ENCODE assay signal across 8 cellular contexts in genomic region chr21:37074546-37074945, GRCh38. TPM values are rescaled to one million over a fixed set of nuclear protein-coding genes. Genes with fewer than 3 reads are reported as not detected.
A peak's percentile ranks its signal among the peaks of the same experiment; 100 is the strongest.
DNase-seq lines count a peak whose midpoint lies in the region; ATAC-seq, FAIRE-seq and TF ChIP-seq lines count a peak whose summit lies in the region.

No MANE protein-coding gene starts in this region.

- TF ChIP-seq POLR2A in HCT116 (IDR thresholded peaks at IDR 0.05; ENCODE audit: borderline replicate concordance, extremely low read depth, insufficient read depth, insufficient read length) = no peak
- no peak for TF ChIP-seq POLR2A in GM12878 (IDR thresholded peaks at IDR 0.05; ENCODE audit: low read depth, low read length)

- no peaks in the 10 kb centered on the region for H3K9me3 ChIP-seq in HCT116 (ENCODE audit: control insufficient read depth in 1 of 2, insufficient read depth in 1 of 2, low read depth in 1 of 2, low read length in 2 of 2)
- H3K9me3 ChIP-seq in GM12878 (replicated peaks; ENCODE audit: control insufficient read depth, insufficient read depth, low read length) = no peaks in the 10 kb centered on the region
- no peaks in the 10 kb centered on the region for H3K9me3 ChIP-seq in mononuclear cell (ENCODE audit: low read depth, low read length)

- H3K4me3 ChIP-seq in ACC112 (ENCODE audit: low read depth, low read length) (peak overlapping the region; percentile 99), HCT116 (replicated peaks in 1 of 2; ENCODE audit: low read depth in 1 of 2, low read length in 2 of 2) (peak overlapping the region; percentile 78 to 95), GM12878 (peak overlapping the region; percentile 90), mononuclear cell (ENCODE audit: low read length) (peak overlapping the region; percentile 65)

- intact Hi-C loops in HCT116 (cut with micrococcal nuclease) (no loop called here), GM12878 (cut with micrococcal nuclease; ENCODE audit: unreplicated experiment) (loop anchor here (5.0 kb wide), 1 partner anchor 87 kb away; no protein-coding TSS in a partner anchor)

- H3K27me3 ChIP-seq in ACC112 (ENCODE audit: insufficient read depth, low read length) (no peaks in the 10 kb centered on the region), HCT116 (ENCODE audit: insufficient read depth, low read length) (no peaks in the 10 kb centered on the region), GM12878 (replicated peaks in 1 of 2; ENCODE audit: control insufficient read depth in 2 of 2, insufficient read depth in 2 of 2, low read length in 1 of 2) (no peaks in the 10 kb centered on the region), mononuclear cell (ENCODE audit: insufficient read depth, low read length) (no peaks in the 10 kb centered on the region)

- H3K36me3 ChIP-seq in ACC112 (ENCODE audit: insufficient read depth, low read length) (no peaks in the 10 kb centered on the region), HCT116 (ENCODE audit: control insufficient read depth in 1 of 2, insufficient read depth in 2 of 2, low read length in 2 of 2) (no peaks in the 10 kb centered on the region), GM12878 (ENCODE audit: control insufficient read depth in 2 of 2, insufficient read depth in 2 of 2, low read length in 1 of 2) (no peaks in the 10 kb centered on the region; a peak in 1 of 4 replicates)

- H4K20me1 ChIP-seq in HCT116 (ENCODE audit: insufficient read depth) = peaks cover 9% of the 10 kb centered on the region; the same call in 1 of the 2 replicates
- H4K20me1 ChIP-seq in GM12878 (ENCODE audit: control insufficient read depth, insufficient read depth) = no peaks in the 10 kb centered on the region

- in situ Hi-C loops in GM12878 (cut with MboI) = no loop called here

- POLR2A ChIA-PET in HCT116 (lab: Charles Lee) = no interaction called here
- POLR2A ChIA-PET in GM12878 (lab: Charles Lee) = no interaction called here

- ATAC-seq in HCT116 (no peak), GM12878 (no peak)

- RAD21 ChIA-PET in HCT116 (lab: Charles Lee; ENCODE audit: low non-redundant PET in 1 of 2, low total read pairs in 2 of 2, uncharacterized antibody in 2 of 2, unreplicated experiment in 2 of 2) (no interaction called here), GM12878 (lab: Charles Lee; ENCODE audit: unreplicated experiment) (no interaction called here)

- peaks cover 14% of the 10 kb centered on the region for H3K4me1 ChIP-seq in ACC112 (ENCODE audit: control insufficient read depth, insufficient read depth, low read length, unreplicated experiment)
- peaks cover 14 to 31% of the 10 kb centered on the region in 2 experiments for H3K4me1 ChIP-seq in HCT116 (ENCODE audit: control insufficient read depth in 1 of 2, insufficient read depth in 2 of 2, low read length in 2 of 2)
- H3K4me1 ChIP-seq in GM12878 (ENCODE audit: control insufficient read depth, insufficient read depth, low read length) = no peaks in the 10 kb centered on the region; the same call in 1 of the 2 replicates
- peaks cover 21% of the 10 kb centered on the region for H3K4me1 ChIP-seq in mononuclear cell (ENCODE audit: insufficient read depth, low read length)

- TF ChIP-seq RAD21 in HCT116 (IDR thresholded peaks at IDR 0.05; ENCODE audit: low read depth) (no peak), GM12878 (IDR thresholded peaks at IDR 0.05; ENCODE audit: insufficient read depth, low read depth, low read length) (no peak)

- SMC1A ChIA-PET in GM12878 (lab: Charles Lee; ENCODE audit: uncharacterized antibody, unreplicated experiment) = interaction anchor here (1.7 kb wide), 1 partner anchor 98 kb away, joined by 6 read pairs; no protein-coding TSS in a partner anchor

- CTCF ChIA-PET in HCT116 (lab: Charles Lee) = no interaction called here
- CTCF ChIA-PET in GM12878 (lab: Yijun Ruan, JAX) = interaction anchor here (1.8 kb wide), 1 partner anchor 97 kb away, joined by 8 read pairs; no protein-coding TSS in a partner anchor

- peak overlapping the region; percentile 16 for H2AFZ ChIP-seq in ACC112 (ENCODE audit: low read length, unreplicated experiment)
- no peak overlapping the region for H2AFZ ChIP-seq in HCT116 (ENCODE audit: low read depth, low read length, poor library complexity, severe bottlenecking)
- no peak overlapping the region for H2AFZ ChIP-seq in GM12878 (ENCODE audit: control insufficient read depth, low read depth, low read length)

- TF ChIP-seq CTCF in HCT116 (IDR thresholded peaks at IDR 0.05 in 2 of 3, conservative IDR thresholded peaks at IDR 0.05 in 1 of 3; ENCODE audit: borderline replicate concordance in 1 of 3, insufficient read depth in 1 of 3, low read depth in 2 of 3, low read length in 2 of 3) = no peak
- TF ChIP-seq CTCF in GM12878 (IDR thresholded peaks at IDR 0.05 in 2 of 3, conservative IDR thresholded peaks at IDR 0.05 in 1 of 3; ENCODE audit: control insufficient read depth in 2 of 3, extremely low read depth in 1 of 3, insufficient read depth in 1 of 3, low read depth in 3 of 3, low read length in 3 of 3) = no peak

- peak overlapping the region; percentile 64; the same call in 1 of the 2 replicates for H3K27ac ChIP-seq in ACC112 (ENCODE audit: low read depth, low read length)
- peak overlapping the region; percentile 95; the same call in 1 of the 2 replicates for H3K27ac ChIP-seq in HCT116 (ENCODE audit: low read depth, low read length)
- H3K27ac ChIP-seq in GM12878 (ENCODE audit: control insufficient read depth, insufficient read depth) = peak overlapping the region; percentile 4; the same call in 1 of the 2 replicates

- DNase-seq in HCT116 (ENCODE audit: low read depth, low spot score) = no peak
- no peak for DNase-seq in GM12878 (ENCODE audit: low read depth, low spot score)
- no peak for DNase-seq in NCI-H510A (lab: John Stamatoyannopoulos, UW)
- no peak for DNase-seq in activated CD8-positive, alpha-beta memory T cell treated with anti-CD3 and anti-CD28 coated beads, Interleukin-2, amount 50 U/mL, for 48 hours
- DNase-seq in DMS114 treated with DMSO at 0.1 percent for 48 hours (lab: John Stamatoyannopoulos, UW; ENCODE audit: unreplicated experiment) = no peak
- no peak for DNase-seq in stimulated activated CD4-positive, alpha-beta T cell treated with anti-CD3 and anti-CD28 coated beads, Interleukin-15, amount 100 ng/mL, for 24 hours

- H3K9ac ChIP-seq in HCT116 (ENCODE audit: low read length) (peak overlapping the region; percentile 91), GM12878 (ENCODE audit: control insufficient read depth, insufficient read depth, low read length) (peak overlapping the region; percentile 90)

- H3K9me2 ChIP-seq in HCT116 (ENCODE audit: insufficient read depth) = no peaks in the 10 kb centered on the region

- BruUV-seq in HCT116 (replicated peaks; lab: Mats Ljungman, UMichigan) (no TSS peak), GM12878 (replicated peaks; lab: Mats Ljungman, UMichigan) (TSS peak; percentile 49)

- WGBS in GM12878 (ENCODE audit: insufficient coverage, insufficient replicate concordance, low lambda C conversion rate, missing lambda C conversion rate) = 54% methylated on average over 9 of the region's 9 CpGs

- no peak for FAIRE-seq in GM12878 (lab: Jason Lieb, UNC)

- H3K4me2 ChIP-seq in HCT116 (ENCODE audit: low read length) (peak overlapping the region; percentile 94), GM12878 (ENCODE audit: control insufficient read depth, insufficient read depth) (peak overlapping the region; percentile 85)

- TF ChIP-seq EP300 in GM12878 (IDR thresholded peaks at IDR 0.05; ENCODE audit: borderline replicate concordance in 1 of 2, control insufficient read depth in 1 of 2, low read depth in 2 of 2, low read length in 2 of 2) = no peak

- H3K79me2 ChIP-seq in ACC112 (ENCODE audit: control insufficient read depth, insufficient read depth, low read length, unreplicated experiment) (peaks cover 65% of the 10 kb centered on the region), HCT116 (ENCODE audit: insufficient read depth, low read length) (peaks cover 67% of the 10 kb centered on the region), GM12878 (ENCODE audit: control insufficient read depth, insufficient read depth, low read length) (peaks cover 67% of the 10 kb centered on the region)

RNA-seq across cellular contexts. Expression of gene TTC3, which starts 1.5 kb away (rescaled TPM):
- total RNA-seq in HCT116 (2021; ENCODE audit: unreplicated experiment) (71.5 TPM), GM12878 (2014; rRNA removed) (88.6 and 99.9 TPM in 2 replicates), GM12878 (2014; rRNA removed; fragmentation: Illumina TruSeq; extraction: Trizol) (93.2 and 94.9 TPM in 2 replicates), GM12878 (2021) (86.7 and 86.9 TPM in 2 replicates), mononuclear cell (165 TPM)
- 28.0 and 32.3 TPM in 2 replicates for polyA plus RNA-seq in HCT116 (2012)
- 308 and 319 TPM in 2 replicates for total RNA-seq in GM12878 (2013; cell fraction: nucleolus; rRNA removed)
- polyA plus RNA-seq in GM12878 (2011; ENCODE audit: low read depth) = 44.1 TPM
- polyA plus RNA-seq in GM12878 (2011; rRNA removed) (57.7 and 66.1 TPM in 2 replicates), GM12878 (2014; fragmentation: Illumina TruSeq; extraction: Trizol) (73.8 and 90.9 TPM in 2 replicates), GM12878 (2014; fragmentation: Nextera tagmentation; extraction: Ambion mirVana) (10 to 100 TPM; 23.1 to 28.6 TPM), GM12878 (2014; rRNA removed) (43.9 and 53.4 TPM in 2 replicates), GM12878 (2016; fragmentation: Nextera tagmentation; extraction: Ambion mirVana) (10 to 100 TPM; 71.5 to 77.0 TPM)
- 33.9 and 47.3 TPM in 2 replicates for polyA plus RNA-seq in GM12878 (2011; cell fraction: cytosol; rRNA removed)
- polyA plus RNA-seq in GM12878 (2011; cell fraction: nucleus; rRNA removed) = 92.0 and 109 TPM in 2 replicates
- polyA plus RNA-seq in GM12878 (2012) = 48.0 and 62.5 TPM in 2 replicates
- polyA minus RNA-seq in GM12878 (2011; rRNA and poly(A)+ RNA removed) = 72.3 and 82.2 TPM in 2 replicates
- polyA minus RNA-seq in GM12878 (2011; cell fraction: cytosol; rRNA and poly(A)+ RNA removed) = 36.5 and 37.8 TPM in 2 replicates
- polyA minus RNA-seq in GM12878 (2011; cell fraction: nucleus; rRNA and poly(A)+ RNA removed) = 66.0 and 83.7 TPM in 2 replicates

RNA-seq across cellular contexts. Expression of gene PIGP, which starts 1.7 kb away (rescaled TPM):
- total RNA-seq in HCT116 (2021; ENCODE audit: unreplicated experiment) = 23.5 TPM
- polyA plus RNA-seq in HCT116 (2012) = 9.4 and 15.2 TPM in 2 replicates
- 8.5 and 12.3 TPM in 2 replicates for total RNA-seq in GM12878 (2013; cell fraction: nucleolus; rRNA removed)
- 17.1 and 22.3 TPM in 2 replicates for total RNA-seq in GM12878 (2014; rRNA removed)
- total RNA-seq in GM12878 (2014; rRNA removed; fragmentation: Illumina TruSeq; extraction: Trizol) = 18.1 and 19.3 TPM in 2 replicates
- 16.4 and 17.0 TPM in 2 replicates for total RNA-seq in GM12878 (2021)
- 16.5 TPM for polyA plus RNA-seq in GM12878 (2011; ENCODE audit: low read depth)
- 31.0 and 47.8 TPM in 2 replicates for polyA plus RNA-seq in GM12878 (2011; rRNA removed)
- polyA plus RNA-seq in GM12878 (2011; cell fraction: cytosol; rRNA removed) = 9.4 and 17.3 TPM in 2 replicates
- 10.1 and 12.2 TPM in 2 replicates for polyA plus RNA-seq in GM12878 (2011; cell fraction: nucleus; rRNA removed)
- polyA plus RNA-seq in GM12878 (2012) = 22.4 and 30.9 TPM in 2 replicates
- polyA plus RNA-seq in GM12878 (2014; fragmentation: Illumina TruSeq; extraction: Trizol) = 27.9 and 35.4 TPM in 2 replicates
- polyA plus RNA-seq in GM12878 (2014; fragmentation: Nextera tagmentation; extraction: Ambion mirVana) = 10 to 100 TPM; 59.4 to 65.0 TPM
- polyA plus RNA-seq in GM12878 (2014; rRNA removed) = 15.8 and 18.2 TPM in 2 replicates
- polyA plus RNA-seq in GM12878 (2016; fragmentation: Nextera tagmentation; extraction: Ambion mirVana) = 10 to 100 TPM; 47.4 to 54.2 TPM
- 6.9 and 7.3 TPM in 2 replicates for polyA minus RNA-seq in GM12878 (2011; rRNA and poly(A)+ RNA removed)
- polyA minus RNA-seq in GM12878 (2011; cell fraction: cytosol; rRNA and poly(A)+ RNA removed) = 2.7 and 3.4 TPM in 2 replicates
- 8.3 and 17.7 TPM in 2 replicates for polyA minus RNA-seq in GM12878 (2011; cell fraction: nucleus; rRNA and poly(A)+ RNA removed)
- total RNA-seq in mononuclear cell = 4.9 TPM

Comparison
In these comparisons a context has a peak if more than half of its experiments do, and no peak if none do; other contexts are left out.
1. H3K27ac ChIP-seq: peak in every context shown above with its lines; median percentile 95 in HCT116; 64 in ACC112; 4 in GM12878.